In the genomic region with DNA sequence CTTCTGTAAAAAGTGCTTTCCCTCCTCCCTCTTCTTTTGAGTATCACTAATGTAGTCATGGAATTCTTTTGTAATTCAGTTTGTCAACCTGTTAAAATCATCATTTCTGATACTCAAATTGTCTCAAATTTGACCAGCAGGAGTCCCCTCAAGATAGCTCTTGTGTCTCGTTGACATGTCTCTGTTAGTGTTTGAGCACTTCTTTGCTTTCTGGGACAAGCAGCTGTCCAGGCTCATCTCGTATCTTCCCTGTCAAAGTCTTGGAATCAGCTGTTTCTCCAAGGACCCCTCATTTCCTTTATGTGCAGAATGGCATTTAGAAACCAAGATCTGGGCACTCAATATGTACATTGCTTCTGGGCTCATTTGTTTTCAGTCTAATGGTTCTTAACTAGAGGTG, we compare ENCODE assay signal across 26 cellular contexts. TPM values are rescaled to one million over a fixed set of nuclear protein-coding genes. Genes with fewer than 3 reads are reported as not detected.
DNase-seq lines count a peak whose midpoint lies in the region; ATAC-seq, FAIRE-seq and TF ChIP-seq lines count a peak whose summit lies in the region.
"Had no signal": no experiment of that assay in that cellular context is flagged by ENCODE, and none has a peak within 500 bp of the region (broad histone marks: within the 10 kb centered on the region; RNA-seq: fewer than 3 reads in every experiment).

No MANE protein-coding gene starts in this region.

- CTCF ChIA-PET in WTC11 (lab: Charles Lee) = interaction anchor here (0.7 to 4.2 kb wide), 5 partner anchors 9 to 233 kb away, joined by 3 to 57 read pairs (median 4); a partner anchor contains a TSS

- TF ChIP-seq CTCF in WTC11 (IDR thresholded peaks at IDR 0.05) = no peak
- no peak for TF ChIP-seq CTCF in mesothelial cell of epicardium (IDR thresholded peaks at IDR 0.05; ENCODE audit: unreplicated experiment)
- TF ChIP-seq CTCF in right atrium auricular region (IDR thresholded peaks at IDR 0.05) = no peak

- POLR2A ChIA-PET in WTC11 (lab: Charles Lee) = interaction anchor here (1.8 kb wide), 1 partner anchor 10 kb away, joined by 7 read pairs; a partner anchor contains a TSS

- TF ChIP-seq POLR2A in GM12891 (IDR thresholded peaks at IDR 0.05; ENCODE audit: low read depth, low read length) = no peak

- H3K36me3 Mint-ChIP-seq in WTC11 = peaks cover 39% of the 10 kb centered on the region
- H3K36me3 Mint-ChIP-seq in mesothelial cell of epicardium = peaks cover 28% of the 10 kb centered on the region

- H3K4me3 ChIP-seq in right atrium auricular region = no peak overlapping the region
- H3K4me3 ChIP-seq: heart left ventricle, smooth muscle cell had no signal

- H3K9me3 Mint-ChIP-seq in WTC11 = no peaks in the 10 kb centered on the region
- H3K9me3 Mint-ChIP-seq in mesothelial cell of epicardium = no peaks in the 10 kb centered on the region
- H3K9me3 Mint-ChIP-seq: activated CD8-positive, alpha-beta T cell treated with anti-CD3 and anti-CD28 coated beads for 36 hours; CD8-positive, alpha-beta memory T cell; dendritic cell treated with granulocyte-macrophage colony-stimulating factor and Interleukin-4, amounts not matched to agents 40 ng/mL and 50 ng/mL, for 4 days had no signal

- peaks cover 68% of the 10 kb centered on the region for H3K36me3 ChIP-seq in right atrium auricular region

- DNase-seq in NCI-H524 (lab: John Stamatoyannopoulos, UW) = peak; percentile 28 to 54
- no peak for DNase-seq in NCI-H524 treated with DMSO at 0.1 percent for 48 hours (lab: John Stamatoyannopoulos, UW)
- DNase-seq in WTC11 (ENCODE audit: low spot score) = no peak
- DNase-seq in mesothelial cell of epicardium (ENCODE audit: low spot score in 2 of 2, unreplicated experiment in 2 of 2) = no peak
- DNase-seq in NCI-H2227 (lab: John Stamatoyannopoulos, UW; ENCODE audit: unreplicated experiment) = no peak
- no peak for DNase-seq in GM12891 (ENCODE audit: insufficient read length, low spot score)
- DNase-seq in right atrium auricular region (ENCODE audit: low spot score) = no peak
- DNase-seq: 8988T; activated CD8-positive, alpha-beta T cell treated with anti-CD3 and anti-CD28 coated beads for 36 hours; CD8-positive, alpha-beta memory T cell; DMS153; GF-D8; heart left ventricle; MM.1S; NCI-H1436 treated with DMSO at 0.1 percent for 48 hours; NCI-H2171; SHP77; stimulated activated CD4-positive, alpha-beta T cell treated with anti-CD3 and anti-CD28 coated beads, Interleukin-4, amount 100 ng/mL, for 24 hours; stimulated activated naive CD8-positive, alpha-beta T cell treated with anti-CD3 and anti-CD28 coated beads, Interleukin-15, Interleukin-2, amounts not matched to agents 100 U/mL and 50 U/mL, for 24 hours; SW 1271; trophoblast cell had no signal

- peaks cover 74% of the 10 kb centered on the region for H3K4me1 Mint-ChIP-seq in WTC11
- H3K4me1 Mint-ChIP-seq in mesothelial cell of epicardium = peaks cover 38% of the 10 kb centered on the region

- peak overlapping the region; percentile 97 for H3K27ac ChIP-seq in temporal lobe (ENCODE audit: low read depth, low read length)
- H3K27ac ChIP-seq in right atrium auricular region = no peak overlapping the region

- H3K27me3 ChIP-seq in right atrium auricular region = no peaks in the 10 kb centered on the region
- H3K27me3 ChIP-seq: heart left ventricle had no signal

- no peak for FAIRE-seq in GM12891 (lab: Jason Lieb, UNC)
- FAIRE-seq: H54 had no signal

- H3K9me3 ChIP-seq in right atrium auricular region = no peaks in the 10 kb centered on the region
- H3K9me3 ChIP-seq: heart left ventricle had no signal

- no peak for ATAC-seq in WTC11
- ATAC-seq: activated CD8-positive, alpha-beta T cell treated with anti-CD3 and anti-CD28 coated beads for 36 hours; heart left ventricle; left lobe of liver; stimulated activated naive CD8-positive, alpha-beta T cell treated with anti-CD3 and anti-CD28 coated beads, Interleukin-15, Interleukin-2, amounts not matched to agents 100 U/mL and 50 U/mL, for 24 hours had no signal

- H3K27me3 Mint-ChIP-seq in WTC11 (ENCODE audit: low read depth) (no peaks in the 10 kb centered on the region), mesothelial cell of epicardium (ENCODE audit: low read depth) (no peaks in the 10 kb centered on the region)
- H3K27me3 Mint-ChIP-seq: activated CD8-positive, alpha-beta T cell treated with anti-CD3 and anti-CD28 coated beads for 36 hours; CD8-positive, alpha-beta memory T cell; dendritic cell treated with granulocyte-macrophage colony-stimulating factor and Interleukin-4, amounts not matched to agents 40 ng/mL and 50 ng/mL, for 4 days had no signal

- H3K27ac Mint-ChIP-seq in WTC11 (peak overlapping the region; percentile 100), mesothelial cell of epicardium (peak overlapping the region; percentile 55)
- H3K27ac Mint-ChIP-seq: activated CD8-positive, alpha-beta T cell treated with anti-CD3 and anti-CD28 coated beads for 36 hours; dendritic cell treated with granulocyte-macrophage colony-stimulating factor and Interleukin-4, amounts not matched to agents 40 ng/mL and 50 ng/mL, for 4 days had no signal

- H3K4me3 Mint-ChIP-seq in WTC11 (no peak overlapping the region), mesothelial cell of epicardium (no peak overlapping the region)
- H3K4me3 Mint-ChIP-seq: activated CD8-positive, alpha-beta T cell treated with anti-CD3 and anti-CD28 coated beads for 36 hours; CD8-positive, alpha-beta memory T cell; dendritic cell treated with granulocyte-macrophage colony-stimulating factor and Interleukin-4, amounts not matched to agents 40 ng/mL and 50 ng/mL, for 4 days had no signal

- peaks cover 0 to 53% of the 10 kb centered on the region in 2 donors for H3K4me1 ChIP-seq in right atrium auricular region

TF ChIP-seq in WTC11, 78 proteins besides CTCF, POLR2A, EP300 and RAD21 (continues in another document):
- no peak for TF ChIP-seq ZNF317 (CRISPR knock-in tag; IDR thresholded peaks at IDR 0.05; ENCODE audit: borderline replicate concordance, low read depth)
- TF ChIP-seq, protein P1, sequence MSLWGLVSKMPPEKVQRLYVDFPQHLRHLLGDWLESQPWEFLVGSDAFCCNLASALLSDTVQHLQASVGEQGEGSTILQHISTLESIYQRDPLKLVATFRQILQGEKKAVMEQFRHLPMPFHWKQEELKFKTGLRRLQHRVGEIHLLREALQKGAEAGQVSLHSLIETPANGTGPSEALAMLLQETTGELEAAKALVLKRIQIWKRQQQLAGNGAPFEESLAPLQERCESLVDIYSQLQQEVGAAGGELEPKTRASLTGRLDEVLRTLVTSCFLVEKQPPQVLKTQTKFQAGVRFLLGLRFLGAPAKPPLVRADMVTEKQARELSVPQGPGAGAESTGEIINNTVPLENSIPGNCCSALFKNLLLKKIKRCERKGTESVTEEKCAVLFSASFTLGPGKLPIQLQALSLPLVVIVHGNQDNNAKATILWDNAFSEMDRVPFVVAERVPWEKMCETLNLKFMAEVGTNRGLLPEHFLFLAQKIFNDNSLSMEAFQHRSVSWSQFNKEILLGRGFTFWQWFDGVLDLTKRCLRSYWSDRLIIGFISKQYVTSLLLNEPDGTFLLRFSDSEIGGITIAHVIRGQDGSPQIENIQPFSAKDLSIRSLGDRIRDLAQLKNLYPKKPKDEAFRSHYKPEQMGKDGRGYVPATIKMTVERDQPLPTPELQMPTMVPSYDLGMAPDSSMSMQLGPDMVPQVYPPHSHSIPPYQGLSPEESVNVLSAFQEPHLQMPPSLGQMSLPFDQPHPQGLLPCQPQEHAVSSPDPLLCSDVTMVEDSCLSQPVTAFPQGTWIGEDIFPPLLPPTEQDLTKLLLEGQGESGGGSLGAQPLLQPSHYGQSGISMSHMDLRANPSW (CRISPR knock-in tag; conservative IDR thresholded peaks at IDR 0.05; ENCODE audit: low read depth) = no peak
- TF ChIP-seq ZNF138 (CRISPR knock-in tag; conservative IDR thresholded peaks at IDR 0.05) = no peak
- TF ChIP-seq ZNF219 (CRISPR knock-in tag; IDR thresholded peaks at IDR 0.05; ENCODE audit: borderline replicate concordance) = no peak
- no peak for TF ChIP-seq FOXJ3 (CRISPR knock-in tag; IDR thresholded peaks at IDR 0.05; ENCODE audit: borderline replicate concordance)
- TF ChIP-seq NR2C2 (CRISPR knock-in tag; IDR thresholded peaks at IDR 0.05) = no peak

TF ChIP-seq in GM12891, 5 proteins besides CTCF, POLR2A, EP300 and RAD21:
- no peak for TF ChIP-seq SPI1 (IDR thresholded peaks at IDR 0.05; ENCODE audit: low read depth, low read length)
- TF ChIP-seq POU2F2 (IDR thresholded peaks at IDR 0.05; ENCODE audit: low read depth, low read length) = no peak
- no peak for TF ChIP-seq POLR2AphosphoS5 (IDR thresholded peaks at IDR 0.05; ENCODE audit: low read depth, low read length)
- TF ChIP-seq PAX5 (IDR thresholded peaks at IDR 0.05; ENCODE audit: insufficient read depth, low read length, severe bottlenecking) = no peak
- TF ChIP-seq TAF1 (IDR thresholded peaks at IDR 0.05; ENCODE audit: low read depth, low read length) = no peak
TF ChIP-seq in GM12891: peak in this region for 0.

RNA-seq across cellular contexts. Expression of a gene that starts 10.7 kb away (rescaled TPM):
- total RNA-seq in WTC11 (2021) (22.5 to 25.4 TPM (median 24.2 TPM) in 3 replicates), mesothelial cell of epicardium (21.9 to 22.9 TPM (median 22.4 TPM) in 3 replicates), temporal lobe (34.9 TPM), right atrium auricular region (10 to 100 TPM; 64.7 to 87.8 TPM)
- polyA plus RNA-seq in GM12891 (2012; ENCODE audit: low read depth, missing spikeins) = 6.4 TPM

RNA-seq across cellular contexts. Expression of a gene that starts 32.8 kb away (rescaled TPM):
- total RNA-seq in WTC11 (2021) (38.6 to 47.7 TPM (median 39.3 TPM) in 3 replicates), mesothelial cell of epicardium (not detected in 3 replicates), temporal lobe (9.8 TPM), right atrium auricular region (not detected)
- not detected for polyA plus RNA-seq in GM12891 (2012; ENCODE audit: low read depth, missing spikeins)
- total RNA-seq: activated CD8-positive, alpha-beta T cell treated with anti-CD3 and anti-CD28 coated beads for 36 hours; CD8-positive, alpha-beta memory T cell; left lobe of liver; smooth muscle cell had no signal
- polyA plus RNA-seq: CD8-positive, alpha-beta memory T cell; heart left ventricle; smooth muscle cell had no signal

Comparison
In these comparisons a context has a peak if more than half of its experiments do, and no peak if none do; other contexts are left out.
1. DNase-seq: peak in NCI-H524 (2 of 2); none in NCI-H524 treated with DMSO at 0.1 percent for 48 hours (single experiment), WTC11 (single experiment), mesothelial cell of epicardium (0 of 2), NCI-H2227 (single experiment), GM12891 (single experiment) and right atrium auricular region (single experiment).